14 cellular contexts compared by ENCODE assay signal in the genomic region with DNA sequence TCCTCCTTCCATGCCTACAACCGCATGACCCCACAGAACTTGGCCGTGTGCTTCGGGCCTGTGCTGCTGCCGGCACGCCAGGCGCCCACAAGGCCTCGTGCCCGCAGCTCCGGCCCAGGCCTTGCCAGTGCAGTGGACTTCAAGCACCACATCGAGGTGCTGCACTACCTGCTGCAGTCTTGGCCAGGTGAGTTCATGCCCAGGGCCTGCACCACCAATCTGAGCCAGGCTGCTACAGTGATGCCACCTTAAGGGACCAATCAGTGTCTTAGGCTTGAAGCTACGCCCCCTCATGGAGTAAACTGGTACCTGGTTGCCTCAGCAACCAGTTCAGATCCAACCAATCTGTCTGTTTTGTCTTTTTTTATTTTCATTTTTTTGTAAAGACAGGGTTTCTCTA. TPM values are rescaled to one million over a fixed set of nuclear protein-coding genes. Genes with fewer than 3 reads are reported as not detected.
DNase-seq lines count a peak whose midpoint lies in the region; ATAC-seq, FAIRE-seq and TF ChIP-seq lines count a peak whose summit lies in the region.
"Had no signal": no experiment of that assay in that cellular context is flagged by ENCODE, and none has a peak within 500 bp of the region (broad histone marks: within the 10 kb centered on the region; RNA-seq: fewer than 3 reads in every experiment).

No MANE protein-coding gene starts in this region.

- H3K36me3 ChIP-seq in DND-41 (ENCODE audit: insufficient read depth, low read length) (peaks cover 29% of the 10 kb centered on the region), HCT116 (ENCODE audit: control insufficient read depth in 1 of 2, insufficient read depth in 2 of 2, low read length in 2 of 2) (peaks cover 9 to 10% of the 10 kb centered on the region in 2 experiments; a peak in 3 of 4 replicates), GM12878 (ENCODE audit: control insufficient read depth in 2 of 2, insufficient read depth in 2 of 2, low read length in 1 of 2) (peaks cover 0 to 2% of the 10 kb centered on the region in 2 experiments; a peak in 3 of 4 replicates), mesenchymal stem cell (ENCODE audit: control insufficient read depth in 1 of 2, insufficient read depth in 2 of 2, low read depth in 1 of 2, low read length in 2 of 2) (peaks cover 72 to 86% of the 10 kb centered on the region in 2 experiments)

- TF ChIP-seq CTCF in DND-41 (IDR thresholded peaks at IDR 0.05; ENCODE audit: borderline replicate concordance, extremely low read depth, low read length, poor library complexity, severe bottlenecking) (peak; percentile 15), HCT116 (IDR thresholded peaks at IDR 0.05 in 2 of 3, conservative IDR thresholded peaks at IDR 0.05 in 1 of 3; ENCODE audit: borderline replicate concordance in 1 of 3, insufficient read depth in 1 of 3, low read depth in 2 of 3, low read length in 2 of 3) (no peak), GM12878 (IDR thresholded peaks at IDR 0.05 in 2 of 3, conservative IDR thresholded peaks at IDR 0.05 in 1 of 3; ENCODE audit: control insufficient read depth in 2 of 3, extremely low read depth in 1 of 3, insufficient read depth in 1 of 3, low read depth in 3 of 3, low read length in 3 of 3) (0 out of 6 replicates have a peak, but pooled peaks of 1 of the 3 experiments have one; percentile 4)

- no peak overlapping the region for H2AFZ ChIP-seq in DND-41 (ENCODE audit: low read depth, low read length)
- no peak overlapping the region for H2AFZ ChIP-seq in HCT116 (ENCODE audit: low read depth, low read length, poor library complexity, severe bottlenecking)
- no peak overlapping the region for H2AFZ ChIP-seq in GM12878 (ENCODE audit: control insufficient read depth, low read depth, low read length)
- H2AFZ ChIP-seq in mesenchymal stem cell (ENCODE audit: low read depth, low read length) = no peak overlapping the region

- H4K20me1 ChIP-seq in DND-41 (ENCODE audit: insufficient read depth, low read length) = peaks cover 3% of the 10 kb centered on the region; the same call in 1 of the 2 replicates
- no peaks in the 10 kb centered on the region for H4K20me1 ChIP-seq in HCT116 (ENCODE audit: insufficient read depth)
- H4K20me1 ChIP-seq in GM12878 (ENCODE audit: control insufficient read depth, insufficient read depth) = no peaks in the 10 kb centered on the region

- no peak overlapping the region for H2BK120ac ChIP-seq in mesenchymal stem cell (ENCODE audit: low read depth, low read length)

- DNase-seq in DND-41 (no peak), HCT116 (ENCODE audit: low read depth, low spot score) (peak; percentile 60), GM12878 (ENCODE audit: low read depth, low spot score) (no peak), mesenchymal stem cell (no peak), GM12891 (ENCODE audit: insufficient read length, low spot score) (no peak)
- DNase-seq: activated CD4-positive, alpha-beta T cell treated with anti-CD3 and anti-CD28 coated beads for 48 hours; islet precursor cell; NCI-H2081 treated with DMSO at 0.1 percent for 48 hours; retina had no signal

- H3K23ac ChIP-seq in mesenchymal stem cell (ENCODE audit: low read length in 2 of 2) = no peak overlapping the region

- H3K9me3 ChIP-seq in DND-41 (ENCODE audit: insufficient read depth, low read length, severe bottlenecking) (no peaks in the 10 kb centered on the region), HCT116 (ENCODE audit: control insufficient read depth in 1 of 2, insufficient read depth in 1 of 2, low read depth in 1 of 2, low read length in 2 of 2) (no peaks in the 10 kb centered on the region), GM12878 (replicated peaks; ENCODE audit: control insufficient read depth, insufficient read depth, low read length) (no peaks in the 10 kb centered on the region), mesenchymal stem cell (ENCODE audit: control insufficient read depth, low read length) (no peaks in the 10 kb centered on the region)
- H3K9me3 ChIP-seq: ascending aorta, gastroesophageal sphincter had no signal

- no peak overlapping the region for H2BK5ac ChIP-seq in mesenchymal stem cell (ENCODE audit: low read depth, low read length, poor library complexity, severe bottlenecking)

- no peak overlapping the region for H2AK5ac ChIP-seq in mesenchymal stem cell (ENCODE audit: low read length, severe bottlenecking)

- H3K4ac ChIP-seq in mesenchymal stem cell (ENCODE audit: low read depth in 1 of 2, low read length in 2 of 2) = no peak overlapping the region

- SMC1A ChIA-PET in GM12878 (lab: Charles Lee; ENCODE audit: uncharacterized antibody, unreplicated experiment) = no interaction called here

- no peak for TF ChIP-seq POLR2A in HCT116 (IDR thresholded peaks at IDR 0.05; ENCODE audit: borderline replicate concordance, extremely low read depth, insufficient read depth, insufficient read length)
- no peak for TF ChIP-seq POLR2A in GM12878 (IDR thresholded peaks at IDR 0.05; ENCODE audit: low read depth, low read length)
- TF ChIP-seq POLR2A in GM12891 (IDR thresholded peaks at IDR 0.05; ENCODE audit: low read depth, low read length) = no peak

- H3K79me2 ChIP-seq in DND-41 (ENCODE audit: insufficient read depth, low read length) (no peaks in the 10 kb centered on the region), HCT116 (ENCODE audit: insufficient read depth, low read length) (no peaks in the 10 kb centered on the region), GM12878 (ENCODE audit: control insufficient read depth, insufficient read depth, low read length) (no peaks in the 10 kb centered on the region)

- no peaks in the 10 kb centered on the region for H3K9me3 Mint-ChIP-seq in stimulated activated memory B cell treated with anti-CD40 and anti-IgM and Interleukin-4, amounts not matched to agents 10 μg/mL and 1 μg/mL and 100 μg/mL, for 72 hours

- BruUV-seq in HCT116 (replicated peaks; lab: Mats Ljungman, UMichigan) (no TSS peak), GM12878 (replicated peaks; lab: Mats Ljungman, UMichigan) (no TSS peak)

- no peaks in the 10 kb centered on the region for H3K4me1 ChIP-seq in DND-41 (ENCODE audit: insufficient read depth, low read length)
- peaks cover 0 to 9% of the 10 kb centered on the region in 2 experiments; a peak in 2 of 4 replicates for H3K4me1 ChIP-seq in HCT116 (ENCODE audit: control insufficient read depth in 1 of 2, insufficient read depth in 2 of 2, low read length in 2 of 2)
- H3K4me1 ChIP-seq in GM12878 (ENCODE audit: control insufficient read depth, insufficient read depth, low read length) = no peaks in the 10 kb centered on the region
- H3K4me1 ChIP-seq in mesenchymal stem cell (ENCODE audit: control insufficient read depth, insufficient read depth, low read depth, low read length) = peaks cover 13% of the 10 kb centered on the region

- no peak overlapping the region for H3K14ac ChIP-seq in mesenchymal stem cell (ENCODE audit: low read length in 2 of 2)

- no peak overlapping the region for H2BK12ac ChIP-seq in mesenchymal stem cell (ENCODE audit: low read length in 2 of 2)

- WGBS in GM12878 (ENCODE audit: insufficient coverage, insufficient replicate concordance, low lambda C conversion rate, missing lambda C conversion rate) = 86% methylated on average over 11 of the region's 11 CpGs
- over 99% methylated on average over 11 of the region's 11 CpGs for WGBS in mesenchymal stem cell

- H3K9ac ChIP-seq in DND-41 (ENCODE audit: low read depth, low read length) = no peak overlapping the region
- no peak overlapping the region for H3K9ac ChIP-seq in HCT116 (ENCODE audit: low read length)
- no peak overlapping the region for H3K9ac ChIP-seq in GM12878 (ENCODE audit: control insufficient read depth, insufficient read depth, low read length)
- no peak overlapping the region for H3K9ac ChIP-seq in mesenchymal stem cell (ENCODE audit: low read length)

- H3K36me3 Mint-ChIP-seq in stimulated activated memory B cell treated with anti-CD40 and anti-IgM and Interleukin-4, amounts not matched to agents 10 μg/mL and 1 μg/mL and 100 μg/mL, for 72 hours = peaks cover 28% of the 10 kb centered on the region

- H4K91ac ChIP-seq in mesenchymal stem cell (ENCODE audit: low read length) = no peak overlapping the region

- no peak overlapping the region for H3K18ac ChIP-seq in mesenchymal stem cell (ENCODE audit: low read depth in 1 of 2, low read length in 2 of 2)

- in situ Hi-C loops in GM12878 (cut with MboI) = no loop called here

- ATAC-seq in DND-41 (ENCODE audit: insufficient read depth, low read depth) (no peak), HCT116 (peak; percentile 81), GM12878 (peak; percentile 27; the same call in 1 of the 3 replicates), HG03460 (IDR thresholded peaks at IDR 0.05; ENCODE audit: unreplicated experiment) (no peak)
- ATAC-seq in stimulated activated memory B cell treated with anti-CD40 and anti-IgM and Interleukin-4, amounts not matched to agents 10 μg/mL and 1 μg/mL and 100 μg/mL, for 72 hours = no peak
- ATAC-seq: gastroesophageal sphincter had no signal

- H3K4me1 Mint-ChIP-seq in stimulated activated memory B cell treated with anti-CD40 and anti-IgM and Interleukin-4, amounts not matched to agents 10 μg/mL and 1 μg/mL and 100 μg/mL, for 72 hours = peaks cover 9% of the 10 kb centered on the region

- H3K27ac Mint-ChIP-seq in stimulated activated memory B cell treated with anti-CD40 and anti-IgM and Interleukin-4, amounts not matched to agents 10 μg/mL and 1 μg/mL and 100 μg/mL, for 72 hours = no peak overlapping the region

- H4K8ac ChIP-seq in mesenchymal stem cell (ENCODE audit: low read length) = peak overlapping the region; percentile 10

- H3K4me3 Mint-ChIP-seq in stimulated activated memory B cell treated with anti-CD40 and anti-IgM and Interleukin-4, amounts not matched to agents 10 μg/mL and 1 μg/mL and 100 μg/mL, for 72 hours = no peak overlapping the region

- no peak for FAIRE-seq in GM12878 (lab: Jason Lieb, UNC)
- no peak for FAIRE-seq in GM12891 (lab: Jason Lieb, UNC)

- H3K79me1 ChIP-seq in mesenchymal stem cell (replicated peaks; ENCODE audit: low read length, poor library complexity, severe bottlenecking) = peaks cover 28% of the 10 kb centered on the region

- H3K4me2 ChIP-seq in DND-41 (ENCODE audit: insufficient read depth, low read length) = no peak overlapping the region
- H3K4me2 ChIP-seq in HCT116 (ENCODE audit: low read length) = no peak overlapping the region
- no peak overlapping the region for H3K4me2 ChIP-seq in GM12878 (ENCODE audit: control insufficient read depth, insufficient read depth)
- H3K4me2 ChIP-seq in mesenchymal stem cell (ENCODE audit: low read length, poor library complexity, severe bottlenecking) = no peak overlapping the region

- TF ChIP-seq EP300 in GM12878 (IDR thresholded peaks at IDR 0.05; ENCODE audit: borderline replicate concordance in 1 of 2, control insufficient read depth in 1 of 2, low read depth in 2 of 2, low read length in 2 of 2) = no peak

- H3K27me3 Mint-ChIP-seq in stimulated activated memory B cell treated with anti-CD40 and anti-IgM and Interleukin-4, amounts not matched to agents 10 μg/mL and 1 μg/mL and 100 μg/mL, for 72 hours = peaks cover 22% of the 10 kb centered on the region

- H3K4me3 ChIP-seq in DND-41 (ENCODE audit: low read depth in 1 of 2, low read length in 2 of 2) (no peak overlapping the region), HCT116 (replicated peaks in 1 of 2; ENCODE audit: low read depth in 1 of 2, low read length in 2 of 2) (no peak overlapping the region), GM12878 (no peak overlapping the region), mesenchymal stem cell (ENCODE audit: insufficient read depth in 1 of 2, low read depth in 1 of 2, low read length in 2 of 2) (no peak overlapping the region)
- H3K4me3 ChIP-seq: ascending aorta, gastroesophageal sphincter had no signal

- H3K9me2 ChIP-seq in HCT116 (ENCODE audit: insufficient read depth) = no peaks in the 10 kb centered on the region

- no peak for TF ChIP-seq RAD21 in HCT116 (IDR thresholded peaks at IDR 0.05; ENCODE audit: low read depth)
- TF ChIP-seq RAD21 in GM12878 (IDR thresholded peaks at IDR 0.05; ENCODE audit: insufficient read depth, low read depth, low read length) = no peak

- POLR2A ChIA-PET in HCT116 (lab: Charles Lee) (interaction anchor here (1.2 to 1.6 kb wide), 3 partner anchors 11 to 13 kb away, joined by 3 to 7 read pairs (median 4); a partner anchor contains a TSS), GM12878 (lab: Charles Lee) (no interaction called here)

- RAD21 ChIA-PET in HCT116 (lab: Charles Lee; ENCODE audit: low non-redundant PET in 1 of 2, low total read pairs in 2 of 2, uncharacterized antibody in 2 of 2, unreplicated experiment in 2 of 2) = no interaction called here
- RAD21 ChIA-PET in GM12878 (lab: Charles Lee; ENCODE audit: unreplicated experiment) = no interaction called here

- H3K27me3 ChIP-seq in DND-41 (ENCODE audit: insufficient read depth, low read length, poor library complexity) = no peaks in the 10 kb centered on the region
- no peaks in the 10 kb centered on the region for H3K27me3 ChIP-seq in HCT116 (ENCODE audit: insufficient read depth, low read length)
- peaks cover 0 to 2% of the 10 kb centered on the region in 2 experiments; a peak in 2 of 4 replicates for H3K27me3 ChIP-seq in GM12878 (replicated peaks in 1 of 2; ENCODE audit: control insufficient read depth in 2 of 2, insufficient read depth in 2 of 2, low read length in 1 of 2)
- H3K27me3 ChIP-seq in mesenchymal stem cell (ENCODE audit: control insufficient read depth in 1 of 2, insufficient read depth in 1 of 2, low read length in 2 of 2) = no peaks in the 10 kb centered on the region
- H3K27me3 ChIP-seq: ascending aorta, gastroesophageal sphincter had no signal

- H3K27ac ChIP-seq in DND-41 (ENCODE audit: low read length) (no peak overlapping the region), HCT116 (ENCODE audit: low read depth, low read length) (no peak overlapping the region), GM12878 (ENCODE audit: control insufficient read depth, insufficient read depth) (no peak overlapping the region), mesenchymal stem cell (ENCODE audit: low read length, poor library complexity, severe bottlenecking) (no peak overlapping the region)
- H3K27ac ChIP-seq: gastroesophageal sphincter had no signal

- H2BK15ac ChIP-seq in mesenchymal stem cell (ENCODE audit: low read depth, poor library complexity, severe bottlenecking) = no peak overlapping the region

- intact Hi-C loops in HCT116 (cut with micrococcal nuclease) (no loop called here), GM12878 (cut with micrococcal nuclease; ENCODE audit: unreplicated experiment) (no loop called here)

- CTCF ChIA-PET in HCT116 (lab: Charles Lee) (interaction anchor here (2.3 kb wide), 1 partner anchor 11 kb away, joined by 8 read pairs; no protein-coding TSS in a partner anchor), GM12878 (lab: Yijun Ruan, JAX) (interaction anchor here (0.9 to 1.6 kb wide), 3 partner anchors 11 to 38 kb away, joined by 3 to 4 read pairs (median 3); no protein-coding TSS in a partner anchor)

RNA-seq across cellular contexts. Expression of a gene that starts 5.2 kb away (rescaled TPM):
- total RNA-seq in HCT116 (2021; ENCODE audit: unreplicated experiment) = 4.9 TPM
- polyA plus RNA-seq in HCT116 (2012) = 4.7 and 4.8 TPM in 2 replicates
- not detected in 2 replicates for total RNA-seq in GM12878 (2013; cell fraction: nucleolus; rRNA removed)
- total RNA-seq in GM12878 (2014; rRNA removed) = not detected in 2 replicates
- not detected in 2 replicates for total RNA-seq in GM12878 (2014; rRNA removed; fragmentation: Illumina TruSeq; extraction: Trizol)
- total RNA-seq in GM12878 (2021) = not detected in 2 replicates
- not detected for polyA plus RNA-seq in GM12878 (2011; ENCODE audit: low read depth)
- not detected in 2 replicates for polyA plus RNA-seq in GM12878 (2011; rRNA removed)
- polyA plus RNA-seq in GM12878 (2011; cell fraction: cytosol; rRNA removed) = 0.07 TPM in 1 of 2 replicates, not detected in the other
- polyA plus RNA-seq in GM12878 (2011; cell fraction: nucleus; rRNA removed) = 0.06 and 0.25 TPM in 2 replicates
- polyA plus RNA-seq in GM12878 (2012) = 0.03 TPM in 1 of 2 replicates, not detected in the other
- not detected in 2 replicates for polyA plus RNA-seq in GM12878 (2014; fragmentation: Illumina TruSeq; extraction: Trizol)
- polyA plus RNA-seq in GM12878 (2014; fragmentation: Nextera tagmentation; extraction: Ambion mirVana) = not detected
- not detected in 2 replicates for polyA plus RNA-seq in GM12878 (2014; rRNA removed)
- not detected for polyA plus RNA-seq in GM12878 (2016; fragmentation: Nextera tagmentation; extraction: Ambion mirVana)
- polyA minus RNA-seq in GM12878 (2011; rRNA and poly(A)+ RNA removed) = not detected in 2 replicates
- 0.53 and 1.0 TPM in 2 replicates for polyA minus RNA-seq in GM12878 (2011; cell fraction: cytosol; rRNA and poly(A)+ RNA removed)
- not detected in 2 replicates for polyA minus RNA-seq in GM12878 (2011; cell fraction: nucleus; rRNA and poly(A)+ RNA removed)
- 47.1 TPM for polyA plus RNA-seq in mesenchymal stem cell (2013, experiment 1 of 2)
- 45.0 TPM for polyA plus RNA-seq in mesenchymal stem cell (2013, experiment 2 of 2)
- polyA plus RNA-seq in GM12891 (2012; ENCODE audit: low read depth, missing spikeins) = not detected

RNA-seq across cellular contexts. Expression of a gene that starts 30.4 kb away (rescaled TPM):
- total RNA-seq in HCT116 (2021; ENCODE audit: unreplicated experiment) (not detected), GM12878 (2014; rRNA removed) (not detected in 2 replicates), GM12878 (2014; rRNA removed; fragmentation: Illumina TruSeq; extraction: Trizol) (not detected in 2 replicates), GM12878 (2021) (not detected in 2 replicates)
- not detected in 2 replicates for polyA plus RNA-seq in HCT116 (2012)
- not detected in 2 replicates for total RNA-seq in GM12878 (2013; cell fraction: nucleolus; rRNA removed)
- polyA plus RNA-seq in GM12878 (2011; ENCODE audit: low read depth) = not detected
- polyA plus RNA-seq in GM12878 (2011; rRNA removed) (not detected in 2 replicates), GM12878 (2014; fragmentation: Illumina TruSeq; extraction: Trizol) (not detected in 2 replicates), GM12878 (2014; fragmentation: Nextera tagmentation; extraction: Ambion mirVana) (not detected), GM12878 (2014; rRNA removed) (not detected in 2 replicates), GM12878 (2016; fragmentation: Nextera tagmentation; extraction: Ambion mirVana) (not detected)
- not detected in 2 replicates for polyA plus RNA-seq in GM12878 (2011; cell fraction: cytosol; rRNA removed)
- polyA plus RNA-seq in GM12878 (2011; cell fraction: nucleus; rRNA removed) = not detected in 2 replicates
- not detected in 2 replicates for polyA plus RNA-seq in GM12878 (2012)
- not detected in 2 replicates for polyA minus RNA-seq in GM12878 (2011; rRNA and poly(A)+ RNA removed)
- polyA minus RNA-seq in GM12878 (2011; cell fraction: cytosol; rRNA and poly(A)+ RNA removed) = not detected in 2 replicates
- polyA minus RNA-seq in GM12878 (2011; cell fraction: nucleus; rRNA and poly(A)+ RNA removed) = not detected in 2 replicates
- polyA plus RNA-seq in mesenchymal stem cell (2013, experiment 1 of 2) = not detected
- polyA plus RNA-seq in mesenchymal stem cell (2013, experiment 2 of 2) = not detected
- polyA plus RNA-seq in GM12891 (2012; ENCODE audit: low read depth, missing spikeins) = not detected
- total RNA-seq: ascending aorta, gastroesophageal sphincter, myocyte had no signal

Comparison
In these comparisons a context has a peak if more than half of its experiments do, and no peak if none do; other contexts are left out.
1. ATAC-seq: peak in HCT116 (single experiment) and GM12878 (single experiment); none in DND-41 (single experiment), stimulated activated memory B cell treated with anti-CD40 and anti-IgM and Interleukin-4, amounts not matched to agents 10 μg/mL and 1 μg/mL and 100 μg/mL, for 72 hours (single experiment) and HG03460 (single experiment).